Comparison of ENCODE assay signal across 7 cellular contexts in genomic region chr12:75722714-75723200, GRCh38.
DNase-seq lines count a peak whose midpoint lies in the region; ATAC-seq and TF ChIP-seq lines count a peak whose summit lies in the region.

No MANE protein-coding gene starts in this region.

- no peaks in the 10 kb centered on the region for H4K20me1 ChIP-seq in MM.1S (ENCODE audit: insufficient read depth, low read length)

- peak overlapping the region; percentile 99 for H3K27ac Mint-ChIP-seq in endothelial cell (ENCODE audit: unreplicated experiment)
- H3K27ac Mint-ChIP-seq in naive thymus-derived CD4-positive, alpha-beta T cell, result peak overlapping the region in 3 of 9 donors; percentile 77 to 84 (median 78)

- H3K9me3 ChIP-seq in MM.1S (replicated peaks; ENCODE audit: insufficient read depth, low read length) (no peaks in the 10 kb centered on the region), transverse colon (no peaks in the 10 kb centered on the region)
- H3K9me3 ChIP-seq in naive thymus-derived CD4-positive, alpha-beta T cell (ENCODE audit: control insufficient read depth in 2 of 3, low read length in 3 of 3), result no peaks in the 10 kb centered on the region

- TF ChIP-seq CTCF in GM13976 (IDR thresholded peaks at IDR 0.05; ENCODE audit: borderline replicate concordance, control extremely low read depth, extremely low read depth, insufficient read depth, missing control alignments), result no peak
- no peak for TF ChIP-seq CTCF in MM.1S (IDR thresholded peaks at IDR 0.05; ENCODE audit: low read length)
- TF ChIP-seq CTCF in endothelial cell (IDR thresholded peaks at IDR 0.05; ENCODE audit: unreplicated experiment), result no peak
- TF ChIP-seq CTCF in transverse colon (IDR thresholded peaks at IDR 0.05), result no peak

- no peak overlapping the region for H3K9ac ChIP-seq in MM.1S (ENCODE audit: low read length)

- POLR2A ChIA-PET in naive thymus-derived CD4-positive, alpha-beta T cell (lab: Charles Lee), result no interaction called here

- CTCF ChIA-PET in naive thymus-derived CD4-positive, alpha-beta T cell (lab: Charles Lee), result interaction anchor here (1.5 kb wide), 1 partner anchor 14 kb away, joined by 3 read pairs; no protein-coding TSS in a partner anchor

- no peaks in the 10 kb centered on the region for H3K9me3 Mint-ChIP-seq in endothelial cell (ENCODE audit: unreplicated experiment)
- peaks cover 0 to 3% (median 0%) of the 10 kb centered on the region in 11 donors for H3K9me3 Mint-ChIP-seq in naive thymus-derived CD4-positive, alpha-beta T cell

- peaks cover 2% of the 10 kb centered on the region for H3K27me3 Mint-ChIP-seq in endothelial cell (ENCODE audit: unreplicated experiment)
- H3K27me3 Mint-ChIP-seq in naive thymus-derived CD4-positive, alpha-beta T cell, result peaks cover 0 to 9% (median 5%) of the 10 kb centered on the region in 5 donors

- H3K36me3 Mint-ChIP-seq in endothelial cell (ENCODE audit: low read depth, unreplicated experiment), result no peaks in the 10 kb centered on the region
- H3K36me3 Mint-ChIP-seq in naive thymus-derived CD4-positive, alpha-beta T cell, result peaks cover 0 to 11% (median 0%) of the 10 kb centered on the region in 5 donors

- no peaks in the 10 kb centered on the region for H3K79me2 ChIP-seq in MM.1S (ENCODE audit: low read length)

- H3K4me3 ChIP-seq in MM.1S (ENCODE audit: low read length), result no peak overlapping the region
- H3K4me3 ChIP-seq in naive thymus-derived CD4-positive, alpha-beta T cell (ENCODE audit: low read length), result no peak overlapping the region
- H3K4me3 ChIP-seq in transverse colon, result no peak overlapping the region

- no peaks in the 10 kb centered on the region for H3K36me3 ChIP-seq in MM.1S (replicated peaks; ENCODE audit: insufficient read depth, low read length)
- H3K36me3 ChIP-seq in naive thymus-derived CD4-positive, alpha-beta T cell (ENCODE audit: control insufficient read depth in 2 of 3, insufficient read depth in 3 of 3, low read length in 3 of 3), result no peaks in the 10 kb centered on the region
- no peaks in the 10 kb centered on the region for H3K36me3 ChIP-seq in transverse colon

- no peaks in the 10 kb centered on the region for H3F3A ChIP-seq in MM.1S (ENCODE audit: insufficient read depth, low read length)

- H3K4me2 ChIP-seq in MM.1S (ENCODE audit: low read depth, low read length), result 0 out of 2 replicates have a peak overlapping the region, but pooled peaks have one; percentile 2

- in situ Hi-C loops in GM13976 (cut with MboI; ENCODE audit: low sequenced_read_pairs, unreplicated experiment) (no loop called here), transverse colon (cut with MboI; ENCODE audit: low pct_ligation_motif_present in 1 of 4, low pct_unique_long_range_greater_than_20kb in 1 of 4, low sequenced_read_pairs in 3 of 4) (no loop called here)

- DNase-seq in GM13976 (ENCODE audit: low spot score), result peak; percentile 43
- peak; percentile 90 for DNase-seq in H4 (ENCODE audit: low spot score)
- peak; percentile 61 for DNase-seq in MM.1S
- DNase-seq in activated CD4-positive, alpha-beta T cell treated with anti-CD3 and anti-CD28 coated beads for 4 hours, result peak; percentile 43 to 48
- DNase-seq in endothelial cell (ENCODE audit: low spot score), result no peak
- DNase-seq in naive thymus-derived CD4-positive, alpha-beta T cell, result peak in 1 of 9 donors; percentile 26
- DNase-seq in transverse colon, result peak; percentile 31

- no peaks in the 10 kb centered on the region for H3K9me2 ChIP-seq in MM.1S (replicated peaks; ENCODE audit: insufficient read depth, low read length)

- no peak for TF ChIP-seq EP300 in transverse colon (IDR thresholded peaks at IDR 0.05; ENCODE audit: low read depth)

- H3K4me1 Mint-ChIP-seq in endothelial cell (ENCODE audit: unreplicated experiment), result peaks cover 42% of the 10 kb centered on the region
- peaks cover 11 to 18% (median 13%) of the 10 kb centered on the region in 7 donors for H3K4me1 Mint-ChIP-seq in naive thymus-derived CD4-positive, alpha-beta T cell

- intact Hi-C loops in naive thymus-derived CD4-positive, alpha-beta T cell (cut with micrococcal nuclease), result loop anchor here (1.0 to 5.0 kb wide), 5 partner anchors 10 to 310 kb away; partner anchors contain the start of gene PHLDA1 (in 2 of the 2)
- intact Hi-C loops in transverse colon (cut with DNase I; ENCODE audit: low total_unique reads), result no loop called here

- H2AFZ ChIP-seq in MM.1S (ENCODE audit: low read length), result peak overlapping the region; percentile 39; the same call in 1 of the 2 replicates

- peak; percentile 72 for ATAC-seq in naive thymus-derived CD4-positive, alpha-beta T cell

- no peaks in the 10 kb centered on the region for H3K27me3 ChIP-seq in MM.1S (replicated peaks; ENCODE audit: insufficient read depth, low read length)
- H3K27me3 ChIP-seq in naive thymus-derived CD4-positive, alpha-beta T cell (ENCODE audit: control insufficient read depth in 2 of 2, insufficient read depth in 2 of 2, low read length in 2 of 2), result no peaks in the 10 kb centered on the region
- H3K27me3 ChIP-seq in transverse colon, result no peaks in the 10 kb centered on the region

- H3K4me1 ChIP-seq in MM.1S (ENCODE audit: low read length) (peaks cover 11% of the 10 kb centered on the region), transverse colon (peaks cover 9 to 35% (median 17%) of the 10 kb centered on the region in 4 donors)
- H3K4me1 ChIP-seq in naive thymus-derived CD4-positive, alpha-beta T cell (ENCODE audit: control insufficient read depth in 2 of 2, insufficient read depth in 2 of 2, low read length in 2 of 2), result peaks cover 3 to 7% of the 10 kb centered on the region in 2 donors

- no peak overlapping the region for H3K4me3 Mint-ChIP-seq in endothelial cell (ENCODE audit: unreplicated experiment)
- peak overlapping the region in 2 of 10 donors; percentile 2 to 44 for H3K4me3 Mint-ChIP-seq in naive thymus-derived CD4-positive, alpha-beta T cell

- H3K27ac ChIP-seq in MM.1S (ENCODE audit: low read length) (no peak overlapping the region), transverse colon (peak overlapping the region; percentile 42 to 67 (median 64))
- no peak overlapping the region for H3K27ac ChIP-seq in naive thymus-derived CD4-positive, alpha-beta T cell (ENCODE audit: low read depth, low read length)

- 20 to 27% methylated on average over 5 of the region's 5 CpGs for WGBS in transverse colon (ENCODE audit: low coverage in 1 of 2), 2 donors

- no peak for TF ChIP-seq POLR2A in transverse colon (IDR thresholded peaks at IDR 0.05)

Comparison
In these comparisons a context has a peak if more than half of its experiments do, and no peak if none do; other contexts are left out.
1. H3K27ac ChIP-seq: peak in transverse colon (4 of 4); none in MM.1S (single experiment) and naive thymus-derived CD4-positive, alpha-beta T cell (single experiment).